1 cellular context compared by ENCODE assay signal in the genomic region with DNA sequence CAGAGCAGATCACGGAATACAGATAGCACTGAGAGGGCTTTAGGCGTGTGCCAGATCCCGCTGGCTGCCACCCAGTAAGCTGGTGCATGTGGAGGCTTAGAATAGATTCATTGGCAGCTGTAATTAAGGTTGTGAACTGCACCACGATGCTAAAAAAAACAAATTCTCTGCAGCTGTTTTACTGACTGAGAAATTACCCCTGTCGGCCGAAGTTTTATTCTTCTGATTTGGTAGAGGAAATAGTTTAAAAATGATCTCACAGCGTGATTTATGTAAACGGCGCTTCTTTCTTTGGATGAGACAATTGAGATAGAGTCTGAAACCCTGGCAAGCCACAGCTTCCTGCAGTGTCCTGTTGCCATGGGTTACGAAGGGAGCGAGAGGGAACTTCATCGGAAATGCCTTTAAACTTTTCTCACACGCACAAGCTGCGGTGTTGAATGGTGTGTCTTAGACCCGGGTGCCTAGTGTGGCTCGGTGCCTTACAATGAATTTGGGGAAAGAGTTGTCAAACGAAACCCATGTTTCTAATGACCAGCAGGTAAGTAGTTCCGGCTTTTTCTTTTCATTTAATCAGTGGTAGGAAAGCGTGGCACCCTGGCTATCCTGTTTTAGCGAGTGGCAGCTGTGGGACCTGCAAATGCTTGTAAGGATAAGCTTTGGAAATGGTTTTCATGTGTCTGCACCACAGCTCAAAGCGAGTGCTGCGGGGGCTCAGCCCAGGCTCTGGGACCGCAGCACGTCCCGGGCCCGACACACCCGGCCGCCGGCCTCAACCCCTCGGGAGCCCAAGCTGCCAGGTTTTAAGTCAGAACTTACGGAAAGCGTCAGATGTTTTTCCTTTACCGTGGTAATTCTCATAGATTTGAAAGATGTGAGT.
TF ChIP-seq lines count a peak whose summit lies in the region.

No MANE protein-coding gene starts in this region.

TF ChIP-seq in WTC11, 78 proteins besides CTCF, POLR2A, EP300 and RAD21 (continued from another document):
- TF ChIP-seq ARID4B (CRISPR knock-in tag; IDR thresholded peaks at IDR 0.05; ENCODE audit: borderline replicate concordance) (no peak), IRF2 (CRISPR knock-in tag; IDR thresholded peaks at IDR 0.05; ENCODE audit: borderline replicate concordance, low read depth) (no peak), HMGXB4 (CRISPR knock-in tag; IDR thresholded peaks at IDR 0.05) (no peak), ZNF425 (CRISPR knock-in tag; conservative IDR thresholded peaks at IDR 0.05) (no peak), RORB (CRISPR knock-in tag; IDR thresholded peaks at IDR 0.05) (no peak), CREB1 (CRISPR knock-in tag; IDR thresholded peaks at IDR 0.05) (no peak), ETV6 (CRISPR knock-in tag; IDR thresholded peaks at IDR 0.05) (no peak), ZNF512 (CRISPR knock-in tag; IDR thresholded peaks at IDR 0.05; ENCODE audit: borderline replicate concordance) (no peak), ATF1 (CRISPR knock-in tag; IDR thresholded peaks at IDR 0.05) (no peak), ZNF232 (CRISPR knock-in tag; IDR thresholded peaks at IDR 0.05) (no peak), JUN (CRISPR knock-in tag; IDR thresholded peaks at IDR 0.05) (no peak), CBFB (CRISPR knock-in tag; IDR thresholded peaks at IDR 0.05; ENCODE audit: low read depth) (no peak), ATF2 (CRISPR knock-in tag; IDR thresholded peaks at IDR 0.05; ENCODE audit: borderline replicate concordance, low read depth) (no peak), GRHL2 (CRISPR knock-in tag; IDR thresholded peaks at IDR 0.05; ENCODE audit: insufficient replicate concordance, severe bottlenecking) (no peak), ZNF138 (CRISPR knock-in tag; conservative IDR thresholded peaks at IDR 0.05) (no peak)
- TF ChIP-seq, protein P1, sequence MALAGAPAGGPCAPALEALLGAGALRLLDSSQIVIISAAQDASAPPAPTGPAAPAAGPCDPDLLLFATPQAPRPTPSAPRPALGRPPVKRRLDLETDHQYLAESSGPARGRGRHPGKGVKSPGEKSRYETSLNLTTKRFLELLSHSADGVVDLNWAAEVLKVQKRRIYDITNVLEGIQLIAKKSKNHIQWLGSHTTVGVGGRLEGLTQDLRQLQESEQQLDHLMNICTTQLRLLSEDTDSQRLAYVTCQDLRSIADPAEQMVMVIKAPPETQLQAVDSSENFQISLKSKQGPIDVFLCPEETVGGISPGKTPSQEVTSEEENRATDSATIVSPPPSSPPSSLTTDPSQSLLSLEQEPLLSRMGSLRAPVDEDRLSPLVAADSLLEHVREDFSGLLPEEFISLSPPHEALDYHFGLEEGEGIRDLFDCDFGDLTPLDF (CRISPR knock-in tag; IDR thresholded peaks at IDR 0.05), result no peak
TF ChIP-seq in WTC11: peak in this region for 0.
